Comparison of ENCODE assay signal across 1 cellular context in the genomic region with DNA sequence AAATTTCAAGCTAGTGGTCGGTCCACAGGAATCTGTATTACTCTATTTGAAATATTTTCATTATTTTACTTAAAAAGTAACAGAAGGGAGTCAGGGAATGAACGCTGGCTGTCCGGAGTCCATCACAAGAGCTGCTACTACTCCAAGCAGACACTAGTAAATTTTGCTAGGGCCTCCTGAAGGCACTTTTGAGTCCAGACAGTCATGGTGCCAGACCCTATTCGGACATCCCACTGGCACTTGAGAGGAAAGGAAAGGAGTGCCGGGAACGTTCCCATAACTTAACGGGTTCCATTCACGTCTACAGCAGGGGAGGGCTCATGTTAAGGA.
TF ChIP-seq lines count a peak whose summit lies in the region.

No MANE protein-coding gene starts in this region.

TF ChIP-seq in H1, 55 proteins besides CTCF, POLR2A, EP300 and RAD21 (continued from another document):
- TF ChIP-seq, protein P1, sequence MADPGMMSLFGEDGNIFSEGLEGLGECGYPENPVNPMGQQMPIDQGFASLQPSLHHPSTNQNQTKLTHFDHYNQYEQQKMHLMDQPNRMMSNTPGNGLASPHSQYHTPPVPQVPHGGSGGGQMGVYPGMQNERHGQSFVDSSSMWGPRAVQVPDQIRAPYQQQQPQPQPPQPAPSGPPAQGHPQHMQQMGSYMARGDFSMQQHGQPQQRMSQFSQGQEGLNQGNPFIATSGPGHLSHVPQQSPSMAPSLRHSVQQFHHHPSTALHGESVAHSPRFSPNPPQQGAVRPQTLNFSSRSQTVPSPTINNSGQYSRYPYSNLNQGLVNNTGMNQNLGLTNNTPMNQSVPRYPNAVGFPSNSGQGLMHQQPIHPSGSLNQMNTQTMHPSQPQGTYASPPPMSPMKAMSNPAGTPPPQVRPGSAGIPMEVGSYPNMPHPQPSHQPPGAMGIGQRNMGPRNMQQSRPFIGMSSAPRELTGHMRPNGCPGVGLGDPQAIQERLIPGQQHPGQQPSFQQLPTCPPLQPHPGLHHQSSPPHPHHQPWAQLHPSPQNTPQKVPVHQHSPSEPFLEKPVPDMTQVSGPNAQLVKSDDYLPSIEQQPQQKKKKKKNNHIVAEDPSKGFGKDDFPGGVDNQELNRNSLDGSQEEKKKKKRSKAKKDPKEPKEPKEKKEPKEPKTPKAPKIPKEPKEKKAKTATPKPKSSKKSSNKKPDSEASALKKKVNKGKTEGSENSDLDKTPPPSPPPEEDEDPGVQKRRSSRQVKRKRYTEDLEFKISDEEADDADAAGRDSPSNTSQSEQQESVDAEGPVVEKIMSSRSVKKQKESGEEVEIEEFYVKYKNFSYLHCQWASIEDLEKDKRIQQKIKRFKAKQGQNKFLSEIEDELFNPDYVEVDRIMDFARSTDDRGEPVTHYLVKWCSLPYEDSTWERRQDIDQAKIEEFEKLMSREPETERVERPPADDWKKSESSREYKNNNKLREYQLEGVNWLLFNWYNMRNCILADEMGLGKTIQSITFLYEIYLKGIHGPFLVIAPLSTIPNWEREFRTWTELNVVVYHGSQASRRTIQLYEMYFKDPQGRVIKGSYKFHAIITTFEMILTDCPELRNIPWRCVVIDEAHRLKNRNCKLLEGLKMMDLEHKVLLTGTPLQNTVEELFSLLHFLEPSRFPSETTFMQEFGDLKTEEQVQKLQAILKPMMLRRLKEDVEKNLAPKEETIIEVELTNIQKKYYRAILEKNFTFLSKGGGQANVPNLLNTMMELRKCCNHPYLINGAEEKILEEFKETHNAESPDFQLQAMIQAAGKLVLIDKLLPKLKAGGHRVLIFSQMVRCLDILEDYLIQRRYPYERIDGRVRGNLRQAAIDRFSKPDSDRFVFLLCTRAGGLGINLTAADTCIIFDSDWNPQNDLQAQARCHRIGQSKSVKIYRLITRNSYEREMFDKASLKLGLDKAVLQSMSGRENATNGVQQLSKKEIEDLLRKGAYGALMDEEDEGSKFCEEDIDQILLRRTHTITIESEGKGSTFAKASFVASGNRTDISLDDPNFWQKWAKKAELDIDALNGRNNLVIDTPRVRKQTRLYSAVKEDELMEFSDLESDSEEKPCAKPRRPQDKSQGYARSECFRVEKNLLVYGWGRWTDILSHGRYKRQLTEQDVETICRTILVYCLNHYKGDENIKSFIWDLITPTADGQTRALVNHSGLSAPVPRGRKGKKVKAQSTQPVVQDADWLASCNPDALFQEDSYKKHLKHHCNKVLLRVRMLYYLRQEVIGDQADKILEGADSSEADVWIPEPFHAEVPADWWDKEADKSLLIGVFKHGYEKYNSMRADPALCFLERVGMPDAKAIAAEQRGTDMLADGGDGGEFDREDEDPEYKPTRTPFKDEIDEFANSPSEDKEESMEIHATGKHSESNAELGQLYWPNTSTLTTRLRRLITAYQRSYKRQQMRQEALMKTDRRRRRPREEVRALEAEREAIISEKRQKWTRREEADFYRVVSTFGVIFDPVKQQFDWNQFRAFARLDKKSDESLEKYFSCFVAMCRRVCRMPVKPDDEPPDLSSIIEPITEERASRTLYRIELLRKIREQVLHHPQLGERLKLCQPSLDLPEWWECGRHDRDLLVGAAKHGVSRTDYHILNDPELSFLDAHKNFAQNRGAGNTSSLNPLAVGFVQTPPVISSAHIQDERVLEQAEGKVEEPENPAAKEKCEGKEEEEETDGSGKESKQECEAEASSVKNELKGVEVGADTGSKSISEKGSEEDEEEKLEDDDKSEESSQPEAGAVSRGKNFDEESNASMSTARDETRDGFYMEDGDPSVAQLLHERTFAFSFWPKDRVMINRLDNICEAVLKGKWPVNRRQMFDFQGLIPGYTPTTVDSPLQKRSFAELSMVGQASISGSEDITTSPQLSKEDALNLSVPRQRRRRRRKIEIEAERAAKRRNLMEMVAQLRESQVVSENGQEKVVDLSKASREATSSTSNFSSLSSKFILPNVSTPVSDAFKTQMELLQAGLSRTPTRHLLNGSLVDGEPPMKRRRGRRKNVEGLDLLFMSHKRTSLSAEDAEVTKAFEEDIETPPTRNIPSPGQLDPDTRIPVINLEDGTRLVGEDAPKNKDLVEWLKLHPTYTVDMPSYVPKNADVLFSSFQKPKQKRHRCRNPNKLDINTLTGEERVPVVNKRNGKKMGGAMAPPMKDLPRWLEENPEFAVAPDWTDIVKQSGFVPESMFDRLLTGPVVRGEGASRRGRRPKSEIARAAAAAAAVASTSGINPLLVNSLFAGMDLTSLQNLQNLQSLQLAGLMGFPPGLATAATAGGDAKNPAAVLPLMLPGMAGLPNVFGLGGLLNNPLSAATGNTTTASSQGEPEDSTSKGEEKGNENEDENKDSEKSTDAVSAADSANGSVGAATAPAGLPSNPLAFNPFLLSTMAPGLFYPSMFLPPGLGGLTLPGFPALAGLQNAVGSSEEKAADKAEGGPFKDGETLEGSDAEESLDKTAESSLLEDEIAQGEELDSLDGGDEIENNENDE (IDR thresholded peaks at IDR 0.05; ENCODE audit: insufficient replicate concordance, low read length), result no peak
- TF ChIP-seq TBP (IDR thresholded peaks at IDR 0.05; ENCODE audit: low read depth, low read length), result no peak
- no peak for TF ChIP-seq SP4 (IDR thresholded peaks at IDR 0.05; ENCODE audit: low read length)
- no peak for TF ChIP-seq RNF2 (IDR thresholded peaks at IDR 0.05; ENCODE audit: borderline replicate concordance, low read depth, low read length, missing control alignments, poor library complexity, severe bottlenecking)
- TF ChIP-seq BRCA1 (IDR thresholded peaks at IDR 0.05; ENCODE audit: low read depth, low read length), result no peak
- TF ChIP-seq ASH2L (IDR thresholded peaks at IDR 0.05; ENCODE audit: low read length), result no peak
- no peak for TF ChIP-seq KDM5A (IDR thresholded peaks at IDR 0.05; ENCODE audit: low read length)
- TF ChIP-seq POU5F1 (IDR thresholded peaks at IDR 0.05; ENCODE audit: low read depth, low read length), result no peak
- no peak for TF ChIP-seq SIN3A (conservative IDR thresholded peaks at IDR 0.05 in 1 of 2, IDR thresholded peaks at IDR 0.05 in 1 of 2; ENCODE audit: low read depth in 1 of 2, low read length in 2 of 2)
